In the genomic region with DNA sequence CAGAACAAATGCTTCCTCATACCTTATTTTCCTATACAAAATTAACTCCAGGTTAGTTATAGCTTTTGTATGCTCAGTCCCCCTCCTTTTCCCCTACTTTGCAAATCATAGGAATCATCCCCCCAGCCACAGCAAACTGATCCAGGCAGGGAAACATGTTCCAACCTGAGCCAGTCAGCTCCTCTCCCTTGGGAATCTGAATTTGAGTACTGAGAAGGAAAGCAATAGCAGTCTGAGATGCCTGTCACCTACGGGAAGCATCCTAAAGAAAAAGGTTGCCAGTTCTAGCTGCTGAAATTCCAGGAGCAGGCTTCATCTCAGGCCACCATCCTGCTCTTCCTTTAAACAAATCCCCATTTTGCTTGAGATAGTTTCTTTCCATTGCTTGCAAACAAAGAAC, we compare ENCODE assay signal across 9 cellular contexts. TPM values are rescaled to one million over a fixed set of nuclear protein-coding genes. Genes with fewer than 3 reads are reported as not detected.
A peak's percentile ranks its signal among the peaks of the same experiment; 100 is the strongest.
DNase-seq lines count a peak whose midpoint lies in the region; TF ChIP-seq lines count a peak whose summit lies in the region.
"Had no signal": no experiment of that assay in that cellular context is flagged by ENCODE, and none has a peak within 500 bp of the region (broad histone marks: within the 10 kb centered on the region; RNA-seq: fewer than 3 reads in every experiment).

No MANE protein-coding gene starts in this region.

- H3K27ac ChIP-seq in esophagus (ENCODE audit: low read depth in 2 of 2, low read length in 1 of 2) (peak overlapping the region; percentile 17 to 40), neutrophil (peak overlapping the region; percentile 95)
- H3K27ac ChIP-seq: body of pancreas had no signal

- peak; percentile 56 for DNase-seq in DMS 273 (lab: John Stamatoyannopoulos, UW; ENCODE audit: unreplicated experiment)
- DNase-seq in NCI-H2171 treated with DMSO at 0.1 percent for 48 hours (lab: John Stamatoyannopoulos, UW) = peak; percentile 97
- no peak for DNase-seq in MG63
- DNase-seq in GF-D8 (lab: John Stamatoyannopoulos, UW) = no peak
- DNase-seq in NCI-H2227 (lab: John Stamatoyannopoulos, UW; ENCODE audit: unreplicated experiment) = no peak
- DNase-seq in globus pallidus (ENCODE audit: low spot score) = no peak
- DNase-seq: body of pancreas had no signal

- H3K4me3 ChIP-seq in esophagus (ENCODE audit: low read depth in 1 of 2, low read length in 2 of 2) (no peak overlapping the region), neutrophil (ENCODE audit: low read depth in 1 of 2, low read length in 1 of 2) (no peak overlapping the region), MG63 (no peak overlapping the region)
- H3K4me3 ChIP-seq: body of pancreas had no signal

- 21 to 44% methylated on average over 1 of the region's 1 CpG for WGBS in esophagus, 2 donors

- no peaks in the 10 kb centered on the region for H3K36me3 ChIP-seq in esophagus (ENCODE audit: control insufficient read depth in 2 of 2, insufficient read depth in 2 of 2, low read length in 1 of 2)
- no peaks in the 10 kb centered on the region for H3K36me3 ChIP-seq in neutrophil
- peaks cover 46% of the 10 kb centered on the region for H3K36me3 ChIP-seq in MG63

- TF ChIP-seq CTCF in neutrophil (IDR thresholded peaks at IDR 0.05) = no peak

- no peaks in the 10 kb centered on the region for H3K27me3 ChIP-seq in esophagus (ENCODE audit: control insufficient read depth in 1 of 2, insufficient read depth in 2 of 2, low read length in 2 of 2)
- no peaks in the 10 kb centered on the region for H3K27me3 ChIP-seq in neutrophil
- no peaks in the 10 kb centered on the region for H3K27me3 ChIP-seq in MG63
- H3K27me3 ChIP-seq: body of pancreas had no signal

- H3K9me3 ChIP-seq in esophagus (ENCODE audit: control insufficient read depth in 2 of 2, insufficient read depth in 1 of 2, low read depth in 1 of 2, low read length in 1 of 2) (no peaks in the 10 kb centered on the region), neutrophil (no peaks in the 10 kb centered on the region), MG63 (no peaks in the 10 kb centered on the region)
- H3K9me3 ChIP-seq: body of pancreas had no signal

- H3K4me1 ChIP-seq in esophagus (ENCODE audit: control insufficient read depth in 2 of 2, insufficient read depth in 2 of 2, low read length in 1 of 2) = peaks cover 0 to 2% of the 10 kb centered on the region in 2 donors
- H3K4me1 ChIP-seq in neutrophil (ENCODE audit: control insufficient read depth in 1 of 2, insufficient read depth in 1 of 2, low read depth in 1 of 2, low read length in 1 of 2) = peaks cover 52 to 60% of the 10 kb centered on the region in 2 experiments

RNA-seq across cellular contexts. Expression of a gene that starts 6.9 kb away (rescaled TPM):
- polyA plus RNA-seq in esophagus = 10 to 100 TPM; 14.8 to 24.0 TPM
- total RNA-seq in MG63 (2014; rRNA removed; shearing (Covaris generic); ENCODE audit: low replicate concordance) = 90.2 and 113 TPM in 2 replicates

RNA-seq across cellular contexts. Expression of a gene that starts 16.2 kb away (rescaled TPM):
- polyA plus RNA-seq in esophagus = under 1 TPM; 0.14 to 0.39 TPM
- total RNA-seq in MG63 (2014; rRNA removed; shearing (Covaris generic); ENCODE audit: low replicate concordance) = 1.0 and 1.6 TPM in 2 replicates

Comparison
In these comparisons a context has a peak if more than half of its experiments do, and no peak if none do; other contexts are left out.
1. DNase-seq: peak in DMS 273 (single experiment) and NCI-H2171 treated with DMSO at 0.1 percent for 48 hours (single experiment); none in MG63 (single experiment), GF-D8 (single experiment), NCI-H2227 (single experiment) and globus pallidus (single experiment).